Comparison of ENCODE assay signal across 1 cellular context in the genomic region with DNA sequence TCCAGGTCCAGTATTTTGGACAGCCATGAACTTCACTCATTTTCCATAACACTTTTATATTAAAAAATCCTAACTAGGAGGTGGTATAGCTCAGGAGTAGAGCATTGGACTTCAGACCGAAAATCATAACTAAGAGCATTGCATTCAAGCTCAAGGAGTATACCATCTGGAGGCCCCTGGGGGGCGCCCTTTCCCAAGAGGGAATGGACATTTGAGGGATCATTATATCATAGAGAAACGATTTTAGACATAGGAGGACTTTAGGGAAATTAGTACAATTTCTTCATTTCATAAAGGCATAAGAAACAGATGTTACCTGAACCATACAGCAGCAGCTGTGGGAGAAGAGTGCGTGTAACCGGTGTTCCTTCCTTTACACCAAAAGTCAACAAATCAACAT.
TF ChIP-seq lines count a peak whose summit lies in the region.

No MANE protein-coding gene starts in this region.

TF ChIP-seq in IMR-90, 13 proteins besides CTCF, POLR2A, EP300 and RAD21 (continued from another document):
- TF ChIP-seq RCOR1 (IDR thresholded peaks at IDR 0.05; ENCODE audit: insufficient replicate concordance, low read length) (no peak), MAZ (IDR thresholded peaks at IDR 0.05; ENCODE audit: borderline replicate concordance, low read depth, low read length) (no peak), FOS (IDR thresholded peaks at IDR 0.05; ENCODE audit: low read depth, low read length) (no peak), CEBPB (IDR thresholded peaks at IDR 0.05; ENCODE audit: low read depth, low read length) (no peak), BHLHE40 (IDR thresholded peaks at IDR 0.05; ENCODE audit: low read depth, low read length) (no peak), RFX5 (IDR thresholded peaks at IDR 0.05; ENCODE audit: low read depth, low read length) (no peak), MAFK (IDR thresholded peaks at IDR 0.05; ENCODE audit: low read depth, low read length) (no peak), CHD1 (IDR thresholded peaks at IDR 0.05; ENCODE audit: low read depth, low read length) (no peak), SMC3 (IDR thresholded peaks at IDR 0.05; ENCODE audit: low read depth, low read length) (no peak; the same call in 1 of the 2 replicates)
- TF ChIP-seq, protein P1, sequence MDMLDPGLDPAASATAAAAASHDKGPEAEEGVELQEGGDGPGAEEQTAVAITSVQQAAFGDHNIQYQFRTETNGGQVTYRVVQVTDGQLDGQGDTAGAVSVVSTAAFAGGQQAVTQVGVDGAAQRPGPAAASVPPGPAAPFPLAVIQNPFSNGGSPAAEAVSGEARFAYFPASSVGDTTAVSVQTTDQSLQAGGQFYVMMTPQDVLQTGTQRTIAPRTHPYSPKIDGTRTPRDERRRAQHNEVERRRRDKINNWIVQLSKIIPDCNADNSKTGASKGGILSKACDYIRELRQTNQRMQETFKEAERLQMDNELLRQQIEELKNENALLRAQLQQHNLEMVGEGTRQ (IDR thresholded peaks at IDR 0.05; ENCODE audit: low read depth, low read length) = no peak
